Comparison of ENCODE assay signal across 10 cellular contexts in genomic region chr14:64113279-64113678, GRCh38.
DNase-seq lines count a peak whose midpoint lies in the region; ATAC-seq and TF ChIP-seq lines count a peak whose summit lies in the region.
"Had no signal": no experiment of that assay in that cellular context is flagged by ENCODE, and none has a peak within 500 bp of the region (broad histone marks: within the 10 kb centered on the region; RNA-seq: fewer than 3 reads in every experiment).

No MANE protein-coding gene starts in this region.

- H2BK15ac ChIP-seq in neuronal stem cell (ENCODE audit: low read length): no peak overlapping the region

- H2BK5ac ChIP-seq in neuronal stem cell (ENCODE audit: low read length): no peak overlapping the region

- H3K4me3 ChIP-seq in duodenal mucosa (ENCODE audit: low read depth in 1 of 2, low read length in 2 of 2): peak overlapping the region; percentile 57 to 65
- H3K4me3 ChIP-seq in neuronal stem cell (ENCODE audit: low read length in 2 of 2): no peak overlapping the region
- no peak overlapping the region for H3K4me3 ChIP-seq in HAP-1
- H3K4me3 ChIP-seq: uterus had no signal

- no peak overlapping the region for H2BK12ac ChIP-seq in neuronal stem cell (ENCODE audit: low read length)

- no peaks in the 10 kb centered on the region for H3K36me3 Mint-ChIP-seq in chondrocyte (ENCODE audit: low read depth)

- H3K4me2 ChIP-seq in neuronal stem cell (ENCODE audit: insufficient read depth, low read length, poor library complexity, severe bottlenecking): no peak overlapping the region

- no peaks in the 10 kb centered on the region for H3K9me3 Mint-ChIP-seq in chondrocyte (ENCODE audit: low read depth)

- H3K23ac ChIP-seq in neuronal stem cell (ENCODE audit: low read depth, low read length, poor library complexity): no peak overlapping the region

- peak overlapping the region; percentile 18 for H3K18ac ChIP-seq in neuronal stem cell (ENCODE audit: low read length)

- H3K27me3 ChIP-seq in duodenal mucosa (ENCODE audit: control insufficient read depth in 1 of 2, insufficient read depth in 2 of 2, low read length in 2 of 2) (no peaks in the 10 kb centered on the region), neuronal stem cell (ENCODE audit: control insufficient read depth in 3 of 3, insufficient read depth in 3 of 3, low read depth in 1 of 3, low read length in 3 of 3) (no peaks in the 10 kb centered on the region), HAP-1 (ENCODE audit: low read depth) (no peaks in the 10 kb centered on the region)
- H3K27me3 ChIP-seq: heart right ventricle, uterus had no signal

- H3K4me1 ChIP-seq in duodenal mucosa (ENCODE audit: control insufficient read depth in 1 of 2, insufficient read depth in 2 of 2, low read length in 2 of 2) (peaks cover 3 to 13% of the 10 kb centered on the region in 2 donors), neuronal stem cell (ENCODE audit: control insufficient read depth in 2 of 2, insufficient read depth in 1 of 2, low read depth in 1 of 2, low read length in 2 of 2) (peaks cover 0 to 2% of the 10 kb centered on the region in 2 donors), HAP-1 (no peaks in the 10 kb centered on the region)
- H3K4me1 ChIP-seq: uterus had no signal

- H2BK120ac ChIP-seq in neuronal stem cell (ENCODE audit: low read depth, low read length): no peak overlapping the region

- no peak overlapping the region for H2AFZ ChIP-seq in neuronal stem cell (ENCODE audit: low read length)

- DNase-seq in DMS153 treated with DMSO at 0.1 percent for 48 hours (lab: John Stamatoyannopoulos, UW; ENCODE audit: unreplicated experiment) (peak; percentile 43), NCI-H2081 (lab: John Stamatoyannopoulos, UW) (peak; percentile 72 to 89), neuronal stem cell (ENCODE audit: low spot score) (no peak), chondrocyte (ENCODE audit: low spot score) (no peak), HAP-1 (ENCODE audit: low spot score in 2 of 2) (no peak), inferior parietal cortex (ENCODE audit: extremely low spot score) (no peak)
- DNase-seq: heart right ventricle, uterus had no signal

- no peak overlapping the region for H2AK5ac ChIP-seq in neuronal stem cell (ENCODE audit: low read depth, low read length)

- TF ChIP-seq CTCF in chondrocyte (IDR thresholded peaks at IDR 0.05): no peak

- no peak overlapping the region for H3K14ac ChIP-seq in neuronal stem cell (ENCODE audit: low read length)

- no peak overlapping the region for H3K4me3 Mint-ChIP-seq in chondrocyte (ENCODE audit: unreplicated experiment)

- in situ Hi-C loops in HAP-1 (cut with MboI; ENCODE audit: low sequenced_read_pairs): no loop called here

- H3K9ac ChIP-seq in duodenal mucosa (ENCODE audit: low read depth in 1 of 2, low read length in 2 of 2) (peak overlapping the region; percentile 5 to 48), neuronal stem cell (ENCODE audit: low read depth, low read length, poor library complexity) (no peak overlapping the region)

- no peaks in the 10 kb centered on the region for H3K9me3 ChIP-seq in duodenal mucosa (ENCODE audit: control insufficient read depth in 1 of 2, low read length in 2 of 2)
- no peaks in the 10 kb centered on the region for H3K9me3 ChIP-seq in neuronal stem cell (replicated peaks in 1 of 2; ENCODE audit: control insufficient read depth in 2 of 2, insufficient read depth in 1 of 2, low read depth in 1 of 2, low read length in 2 of 2)
- H3K9me3 ChIP-seq in HAP-1: no peaks in the 10 kb centered on the region
- H3K9me3 ChIP-seq: heart right ventricle, uterus had no signal

- no peak overlapping the region for H4K8ac ChIP-seq in neuronal stem cell (ENCODE audit: low read depth, low read length)

- H3K4me1 Mint-ChIP-seq in chondrocyte (ENCODE audit: low read depth): peaks cover 21% of the 10 kb centered on the region

- no CpG with 5 or more reads among the region's 7 CpGs for WGBS in neuronal stem cell (ENCODE audit: extremely low coverage in 2 of 2, insufficient read length in 2 of 2, insufficient replicate concordance in 1 of 2), 2 donors

- no peak overlapping the region for H3K4ac ChIP-seq in neuronal stem cell (ENCODE audit: low read length)

- H3K27ac ChIP-seq in duodenal mucosa (ENCODE audit: low read depth, low read length): peak overlapping the region; percentile 53
- no peak overlapping the region for H3K27ac ChIP-seq in neuronal stem cell (replicated peaks; ENCODE audit: low read length)
- H3K27ac ChIP-seq: uterus had no signal

- ATAC-seq in HG03571 (IDR thresholded peaks at IDR 0.05; ENCODE audit: unreplicated experiment): no peak

- no peak overlapping the region for H4K91ac ChIP-seq in neuronal stem cell (ENCODE audit: low read depth, low read length, poor library complexity)

- H3K36me3 ChIP-seq in duodenal mucosa (ENCODE audit: control insufficient read depth in 1 of 2, insufficient read depth in 2 of 2, low read length in 2 of 2): peaks cover 0 to 13% of the 10 kb centered on the region in 2 donors
- peaks cover 13 to 84% of the 10 kb centered on the region in 2 donors for H3K36me3 ChIP-seq in neuronal stem cell (replicated peaks in 1 of 2; ENCODE audit: control insufficient read depth in 2 of 2, insufficient read depth in 2 of 2, low read length in 2 of 2)
- H3K36me3 ChIP-seq in HAP-1 (replicated peaks): no peaks in the 10 kb centered on the region; the same call in none of the 2 replicates
- H3K36me3 ChIP-seq: uterus had no signal

- H3K27me3 Mint-ChIP-seq in chondrocyte (ENCODE audit: low read depth): no peaks in the 10 kb centered on the region

- no peaks in the 10 kb centered on the region for H3K79me1 ChIP-seq in neuronal stem cell (ENCODE audit: low read depth, low read length)

- H3K27ac Mint-ChIP-seq in chondrocyte (ENCODE audit: unreplicated experiment): no peak overlapping the region

Comparison
In these comparisons a context has a peak if more than half of its experiments do, and no peak if none do; other contexts are left out.
1. DNase-seq: peak in DMS153 treated with DMSO at 0.1 percent for 48 hours (single experiment) and NCI-H2081 (2 of 2); none in neuronal stem cell (single experiment), chondrocyte (single experiment), HAP-1 (0 of 2) and inferior parietal cortex (single experiment).
2. H3K4me3 ChIP-seq: peak in duodenal mucosa (2 of 2); none in neuronal stem cell (0 of 2) and HAP-1 (single experiment).